ENCODE assay signal across 9 cellular contexts in genomic region chr5:73564018-73564417, GRCh38. TPM values are rescaled to one million over a fixed set of nuclear protein-coding genes. Genes with fewer than 3 reads are reported as not detected.
DNase-seq lines count a peak whose midpoint lies in the region; ATAC-seq lines count a peak whose summit lies in the region.
"Had no signal": no experiment of that assay in that cellular context is flagged by ENCODE, and none has a peak within 500 bp of the region (broad histone marks: within the 10 kb centered on the region; RNA-seq: fewer than 3 reads in every experiment).

No MANE protein-coding gene starts in this region.

- no peak for ATAC-seq in stimulated activated naive CD8-positive, alpha-beta T cell treated with anti-CD3 and anti-CD28 coated beads, Interleukin-15, Interleukin-2, amounts not matched to agents 100 U/mL and 50 U/mL, for 24 hours
- ATAC-seq in HG02798 (IDR thresholded peaks at IDR 0.05; ENCODE audit: poor library complexity, unreplicated experiment), result no peak
- ATAC-seq in HG02885 (IDR thresholded peaks at IDR 0.05; ENCODE audit: poor library complexity, unreplicated experiment), result no peak

- no peaks in the 10 kb centered on the region for H3K9me3 Mint-ChIP-seq in stimulated activated naive CD8-positive, alpha-beta T cell treated with anti-CD3 and anti-CD28 coated beads, Interleukin-15, Interleukin-2, amounts not matched to agents 100 ng/mL and 50 ng/mL, for 24 hours

- H3K4me1 Mint-ChIP-seq in stimulated activated naive CD8-positive, alpha-beta T cell treated with anti-CD3 and anti-CD28 coated beads, Interleukin-15, Interleukin-2, amounts not matched to agents 100 ng/mL and 50 ng/mL, for 24 hours (ENCODE audit: low read depth), result peaks cover 44% of the 10 kb centered on the region

- H3K27ac ChIP-seq in mesodermal cell (ENCODE audit: low read depth, low read length, severe bottlenecking), result no peak overlapping the region

- peak overlapping the region; percentile 98 for H3K27ac Mint-ChIP-seq in stimulated activated naive CD8-positive, alpha-beta T cell treated with anti-CD3 and anti-CD28 coated beads, Interleukin-15, Interleukin-2, amounts not matched to agents 100 ng/mL and 50 ng/mL, for 24 hours

- 80 to 100% methylated on average over 1 to 2 of the region's 3 CpGs for WGBS in mesodermal cell (ENCODE audit: insufficient coverage in 2 of 2), 2 experiments

- H3K4me1 ChIP-seq in mesodermal cell (ENCODE audit: control insufficient read depth, insufficient read depth, low read length, poor library complexity, severe bottlenecking), result peaks cover 8% of the 10 kb centered on the region

- DNase-seq in stimulated activated naive CD8-positive, alpha-beta T cell treated with anti-CD3 and anti-CD28 coated beads, Interleukin-15, Interleukin-2, amounts not matched to agents 100 U/mL and 50 U/mL, for 24 hours, result no peak
- DNase-seq in astrocyte of the hippocampus (ENCODE audit: low read depth, low spot score) (peak; percentile 8), islet precursor cell (no peak), COLO829 (ENCODE audit: low spot score) (no peak)
- DNase-seq: posterior cingulate gyrus had no signal

- no peaks in the 10 kb centered on the region for H3K9me3 ChIP-seq in mesodermal cell (ENCODE audit: control insufficient read depth, low read length)

- peaks cover 31% of the 10 kb centered on the region for H3K36me3 ChIP-seq in mesodermal cell (ENCODE audit: control insufficient read depth, insufficient read depth, low read length)

- peak overlapping the region; percentile 73 for H3K4me3 ChIP-seq in mesodermal cell (ENCODE audit: extremely low read depth, insufficient read depth, low read length, poor library complexity, severe bottlenecking)

- peaks cover 28% of the 10 kb centered on the region for H3K36me3 Mint-ChIP-seq in stimulated activated naive CD8-positive, alpha-beta T cell treated with anti-CD3 and anti-CD28 coated beads, Interleukin-15, Interleukin-2, amounts not matched to agents 100 ng/mL and 50 ng/mL, for 24 hours (ENCODE audit: low read depth)

- H3K27me3 Mint-ChIP-seq in stimulated activated naive CD8-positive, alpha-beta T cell treated with anti-CD3 and anti-CD28 coated beads, Interleukin-15, Interleukin-2, amounts not matched to agents 100 ng/mL and 50 ng/mL, for 24 hours, result no peaks in the 10 kb centered on the region

- H3K4me3 Mint-ChIP-seq in stimulated activated naive CD8-positive, alpha-beta T cell treated with anti-CD3 and anti-CD28 coated beads, Interleukin-15, Interleukin-2, amounts not matched to agents 100 ng/mL and 50 ng/mL, for 24 hours, result peak overlapping the region; percentile 95

RNA-seq across cellular contexts. Expression of gene ANKRA2, which starts 1.4 kb away (rescaled TPM):
- 37.0 TPM for polyA plus RNA-seq in mesodermal cell (2013, experiment 1 of 2)
- polyA plus RNA-seq in mesodermal cell (2013, experiment 2 of 2), result 35.9 TPM

RNA-seq across cellular contexts. Expression of gene UTP15, which starts 1.5 kb away (rescaled TPM):
- polyA plus RNA-seq in mesodermal cell (2013, experiment 1 of 2), result 9.3 TPM
- 9.8 TPM for polyA plus RNA-seq in mesodermal cell (2013, experiment 2 of 2)
